1 cellular context compared by ENCODE assay signal in genomic region chr3:64023187-64023860, GRCh38.
TF ChIP-seq lines count a peak whose summit lies in the region.

Gene PSMD6, minus strand, starts transcription at chr3:64023494. Its CDS starts 75 bp downstream, at chr3:64023419.

TF ChIP-seq in K562, 482 proteins besides CTCF, POLR2A, EP300 and RAD21 (continued from another document):
- TF ChIP-seq MGA (IDR thresholded peaks at IDR 0.05) (no peak), KAT7 (CRISPR knock-in tag; IDR thresholded peaks at IDR 0.05; ENCODE audit: borderline replicate concordance) (0 out of 2 replicates have a peak, but pooled peaks have one; percentile 58), DMBX1 (CRISPR knock-in tag; IDR thresholded peaks at IDR 0.05; ENCODE audit: borderline replicate concordance) (0 out of 2 replicates have a peak, but pooled peaks have one; percentile 34), ZNF444 (CRISPR knock-in tag; IDR thresholded peaks at IDR 0.05) (no peak), PCBP1 (IDR thresholded peaks at IDR 0.05; ENCODE audit: low read depth, low read length, poor library complexity, severe bottlenecking) (peak; percentile 75), PHB (CRISPR knock-in tag; IDR thresholded peaks at IDR 0.05) (no peak), KDM5B (IDR thresholded peaks at IDR 0.05; ENCODE audit: insufficient replicate concordance, low read depth, low read length) (no peak), HOXB6 (CRISPR knock-in tag; IDR thresholded peaks at IDR 0.05; ENCODE audit: borderline replicate concordance) (no peak), GATAD2B (IDR thresholded peaks at IDR 0.05; ENCODE audit: borderline replicate concordance) (peak; percentile 50; the same call in 1 of the 2 replicates), NONO (IDR thresholded peaks at IDR 0.05; ENCODE audit: low read depth in 2 of 2, low read length in 1 of 2) (peak in 1 of 2 experiments; percentile 53; a peak in 1 of 4 replicates), ZNF274 (IDR thresholded peaks at IDR 0.05; ENCODE audit: borderline replicate concordance, low read depth, low read length) (no peak), BMI1 (IDR thresholded peaks at IDR 0.05; ENCODE audit: low read length) (no peak), TCFL5 (CRISPR knock-in tag; conservative IDR thresholded peaks at IDR 0.05) (no peak), ZNF764 (CRISPR knock-in tag; IDR thresholded peaks at IDR 0.05; ENCODE audit: low read depth) (no peak), TBP (optimal IDR thresholded peaks at IDR 0.05; ENCODE audit: low read depth, low read length) (peak; percentile 58), ATF3 (IDR thresholded peaks at IDR 0.05) (no peak), ATF3 (CRISPR knock-in tag; conservative IDR thresholded peaks at IDR 0.05) (no peak), CBX3 (IDR thresholded peaks at IDR 0.05; ENCODE audit: borderline replicate concordance in 1 of 2, low read length in 2 of 2) (peak in 1 of 2 experiments; percentile 43; a peak in 1 of 3 replicates)
